In the genomic region with DNA sequence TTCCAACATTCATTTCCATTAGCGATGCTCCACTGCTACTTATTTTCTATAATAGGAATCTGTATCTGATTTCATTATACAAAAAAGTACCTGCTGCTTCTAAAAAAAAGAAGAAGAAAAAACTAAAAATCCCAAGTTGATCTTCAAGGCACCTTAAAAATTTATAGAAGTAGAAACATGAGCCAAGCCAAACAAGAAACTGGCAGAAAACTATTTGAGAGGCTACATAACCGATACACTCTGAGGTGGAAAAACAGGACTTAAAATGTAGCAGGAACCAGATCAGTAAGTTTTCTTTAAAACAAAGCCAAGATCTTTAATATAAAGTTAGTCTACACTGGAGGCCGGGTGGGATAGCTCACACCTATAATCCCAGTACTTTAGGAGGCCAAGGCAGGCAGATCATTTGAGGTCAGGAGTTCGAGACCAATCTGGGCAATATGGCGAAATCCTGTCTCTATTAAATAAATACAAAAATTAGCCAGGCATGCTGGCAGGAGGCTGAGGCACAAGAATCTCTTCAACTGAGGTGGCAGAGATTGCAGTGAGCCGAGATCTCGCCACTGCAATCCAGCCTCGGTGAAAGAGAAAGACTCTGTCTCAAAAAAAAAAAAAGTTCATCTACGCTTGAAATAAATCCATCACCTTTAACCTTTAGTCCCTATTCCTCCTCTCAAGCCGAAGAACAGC, we compare ENCODE assay signal across 1 cellular context.
TF ChIP-seq lines count a peak whose summit lies in the region.

No MANE protein-coding gene starts in this region.

TF ChIP-seq in endothelial cell of umbilical vein, 7 proteins besides CTCF, POLR2A, EP300 and RAD21:
- TF ChIP-seq MYC (IDR thresholded peaks at IDR 0.05; ENCODE audit: low read depth, low read length) (no peak), GATA2 (IDR thresholded peaks at IDR 0.05; ENCODE audit: insufficient read depth, insufficient read length, low read depth, low read length) (no peak), JUN (IDR thresholded peaks at IDR 0.05; ENCODE audit: borderline replicate concordance, insufficient read depth, insufficient read length, low read depth) (no peak), EZH2 (IDR thresholded peaks at IDR 0.05; ENCODE audit: borderline replicate concordance, low read depth, low read length, severe bottlenecking) (no peak), POLR2AphosphoS5 (IDR thresholded peaks at IDR 0.05; ENCODE audit: insufficient read depth, low read depth, low read length) (no peak), FOS (IDR thresholded peaks at IDR 0.05; ENCODE audit: borderline replicate concordance, insufficient read depth, low read length) (no peak), MAX (IDR thresholded peaks at IDR 0.05; ENCODE audit: insufficient read depth, insufficient read length) (no peak)
